In genomic region chr22:37601540-37602442, GRCh38 we compare ENCODE assay signal across 9 cellular contexts. TPM values are rescaled to one million over a fixed set of nuclear protein-coding genes. Genes with fewer than 3 reads are reported as not detected.
A peak's percentile ranks its signal among the peaks of the same experiment; 100 is the strongest.
DNase-seq lines count a peak whose midpoint lies in the region; ATAC-seq and TF ChIP-seq lines count a peak whose summit lies in the region.
"Had no signal": no experiment of that assay in that cellular context is flagged by ENCODE, and none has a peak within 500 bp of the region (broad histone marks: within the 10 kb centered on the region; RNA-seq: fewer than 3 reads in every experiment).

No MANE protein-coding gene starts in this region.

- H3K27me3 Mint-ChIP-seq in endodermal cell (ENCODE audit: insufficient read depth) (no peaks in the 10 kb centered on the region), immature natural killer cell (ENCODE audit: low read depth in 3 of 3) (peaks cover 0 to 5% (median 2%) of the 10 kb centered on the region in 3 donors)

- 61 to 62% methylated on average over 10 to 14 of the region's 14 CpGs for WGBS in endodermal cell (ENCODE audit: insufficient coverage in 1 of 2, insufficient read length in 1 of 2), 2 experiments

- H3K4me1 Mint-ChIP-seq in endodermal cell (peaks cover 13% of the 10 kb centered on the region), immature natural killer cell (peaks cover 17 to 24% of the 10 kb centered on the region in 2 donors)

- H3K4me3 ChIP-seq in endodermal cell (ENCODE audit: low read length) (peak overlapping the region; percentile 49), rectal smooth muscle tissue (ENCODE audit: low read length) (peak overlapping the region; percentile 19)
- H3K4me3 ChIP-seq: heart left ventricle, thyroid gland had no signal

- DNase-seq in HEK293T (ENCODE audit: extremely low spot score) = peak; percentile 60
- peak; percentile 90 to 91 for DNase-seq in NCI-H526 (lab: John Stamatoyannopoulos, UW)
- DNase-seq in endodermal cell = peak; percentile 93
- no peak for DNase-seq in amniotic stem cell (lab: John Stamatoyannopoulos, UW)
- DNase-seq in immature natural killer cell = no peak
- DNase-seq: heart left ventricle had no signal

- H3K36me3 ChIP-seq in endodermal cell (ENCODE audit: control insufficient read depth, insufficient read depth, low read length) (no peaks in the 10 kb centered on the region), rectal smooth muscle tissue (ENCODE audit: control insufficient read depth, insufficient read depth, low read length) (no peaks in the 10 kb centered on the region)
- H3K36me3 ChIP-seq: heart left ventricle, thyroid gland had no signal

- H3K36me3 Mint-ChIP-seq in endodermal cell (ENCODE audit: low read depth) (no peaks in the 10 kb centered on the region), immature natural killer cell (no peaks in the 10 kb centered on the region)

- H3K9me3 Mint-ChIP-seq in endodermal cell (no peaks in the 10 kb centered on the region), immature natural killer cell (peaks cover 0 to 2% (median 0%) of the 10 kb centered on the region in 6 donors)

- CTCF ChIA-PET in HEK293T (lab: Yijun Ruan, JAX) = interaction anchor here (0.5 to 1.9 kb wide), 4 partner anchors 9 to 60 kb away, joined by 3 to 16 read pairs (median 4); no protein-coding TSS in a partner anchor

- H3K9me3 ChIP-seq in endodermal cell (ENCODE audit: control insufficient read depth, low read length) = no peaks in the 10 kb centered on the region
- H3K9me3 ChIP-seq: heart left ventricle, thyroid gland had no signal

- H3K27ac ChIP-seq in endodermal cell (ENCODE audit: low read depth, low read length) = no peak overlapping the region
- no peak overlapping the region for H3K27ac ChIP-seq in rectal smooth muscle tissue (ENCODE audit: low read depth, low read length)
- H3K27ac ChIP-seq: heart left ventricle, thyroid gland had no signal

- H3K4me3 Mint-ChIP-seq in endodermal cell = peak overlapping the region; percentile 17
- no peak overlapping the region for H3K4me3 Mint-ChIP-seq in immature natural killer cell

- H3K27ac Mint-ChIP-seq in endodermal cell = peak overlapping the region; percentile 83
- no peak overlapping the region for H3K27ac Mint-ChIP-seq in immature natural killer cell

- ATAC-seq in GM19397 (IDR thresholded peaks at IDR 0.05; ENCODE audit: unreplicated experiment) = no peak

- POLR2A ChIA-PET in HEK293T (lab: Yijun Ruan, JAX) = interaction anchor here (2.4 kb wide), 1 partner anchor 9 kb away, joined by 7 read pairs; no protein-coding TSS in a partner anchor

- H3K27me3 ChIP-seq in endodermal cell (ENCODE audit: control insufficient read depth, insufficient read depth, low read length, poor library complexity, severe bottlenecking) (no peaks in the 10 kb centered on the region), rectal smooth muscle tissue (ENCODE audit: control insufficient read depth, insufficient read depth, low read length) (no peaks in the 10 kb centered on the region)
- H3K27me3 ChIP-seq: heart left ventricle, thyroid gland had no signal

- TF ChIP-seq CTCF in endodermal cell (conservative IDR thresholded peaks at IDR 0.05) = no peak

- H3K9ac ChIP-seq in endodermal cell (ENCODE audit: extremely low read depth, low read length, poor library complexity, severe bottlenecking) (no peak overlapping the region), rectal smooth muscle tissue (ENCODE audit: low read length) (no peak overlapping the region)

- H3K4me1 ChIP-seq in endodermal cell (ENCODE audit: control insufficient read depth, insufficient read depth, low read length) (peaks cover 3% of the 10 kb centered on the region), rectal smooth muscle tissue (ENCODE audit: control insufficient read depth, insufficient read depth, low read length) (no peaks in the 10 kb centered on the region)

TF ChIP-seq in HEK293T, 16 proteins besides CTCF, POLR2A, EP300 and RAD21:
- TF ChIP-seq PKNOX1 (IDR thresholded peaks at IDR 0.05) (peak; percentile 98), ZNF384 (IDR thresholded peaks at IDR 0.05) (peak; percentile 53; the same call in 1 of the 2 replicates), ARNT (IDR thresholded peaks at IDR 0.05) (no peak)

RNA-seq across cellular contexts. Expression of gene GGA1, which starts 6.8 kb away (rescaled TPM):
- total RNA-seq in endodermal cell = 10 to 100 TPM; 87.5 TPM
- 60.0 TPM for polyA plus RNA-seq in endodermal cell (2013, experiment 1 of 2)
- polyA plus RNA-seq in endodermal cell (2013, experiment 2 of 2) = 56.4 TPM
- 10 to 100 TPM; 21.3 to 29.6 (median 25.3) TPM for polyA plus RNA-seq in immature natural killer cell

RNA-seq across cellular contexts. Expression of gene LGALS2, which starts 21.9 kb away (rescaled TPM):
- under 1 TPM in 1 of 2 donors, not detected in 1; 0.86 TPM for total RNA-seq in endodermal cell
- not detected for polyA plus RNA-seq in endodermal cell (2013, experiment 1 of 2)
- not detected for polyA plus RNA-seq in endodermal cell (2013, experiment 2 of 2)
- polyA plus RNA-seq in immature natural killer cell = 10 to 100 TPM in 1 of 3 donors, 1 to 10 TPM in 2; 3.4 to 30.4 (median 8.2) TPM
- total RNA-seq: thyroid gland had no signal

RNA-seq across cellular contexts. Expression of gene SH3BP1, which starts 37.7 kb away (rescaled TPM):
- total RNA-seq in endodermal cell = 10 to 100 TPM; 37.7 to 38.6 TPM
- polyA plus RNA-seq in endodermal cell (2013, experiment 1 of 2) = 15.7 TPM
- 14.3 TPM for polyA plus RNA-seq in endodermal cell (2013, experiment 2 of 2)
- 10 to 100 TPM; 12.6 to 41.2 (median 21.2) TPM for polyA plus RNA-seq in immature natural killer cell

RNA-seq across cellular contexts. Expression of gene CDC42EP1, which starts 41.5 kb away (rescaled TPM):
- total RNA-seq in endodermal cell = 10 to 100 TPM; 45.0 to 45.1 TPM
- polyA plus RNA-seq in endodermal cell (2013, experiment 1 of 2) = 22.1 TPM
- polyA plus RNA-seq in endodermal cell (2013, experiment 2 of 2) = 22.6 TPM
- under 1 TPM in 2 of 3 donors, not detected in 1; 0.17 to 0.40 TPM for polyA plus RNA-seq in immature natural killer cell

RNA-seq across cellular contexts. Expression of gene PDXP, which starts 56.7 kb away (rescaled TPM):
- 10 to 100 TPM; 23.5 to 29.3 TPM for total RNA-seq in endodermal cell
- 40.4 TPM for polyA plus RNA-seq in endodermal cell (2013, experiment 1 of 2)
- polyA plus RNA-seq in endodermal cell (2013, experiment 2 of 2) = 40.7 TPM
- polyA plus RNA-seq in immature natural killer cell = 10 to 100 TPM in 1 of 3 donors, 1 to 10 TPM in 2; 2.2 to 13.2 (median 7.7) TPM

Comparison
In these comparisons a context has a peak if more than half of its experiments do, and no peak if none do; other contexts are left out.
1. DNase-seq: peak in HEK293T (single experiment), NCI-H526 (2 of 2) and endodermal cell (single experiment); none in amniotic stem cell (single experiment) and immature natural killer cell (0 of 3).